22 cellular contexts compared by ENCODE assay signal in the genomic region with DNA sequence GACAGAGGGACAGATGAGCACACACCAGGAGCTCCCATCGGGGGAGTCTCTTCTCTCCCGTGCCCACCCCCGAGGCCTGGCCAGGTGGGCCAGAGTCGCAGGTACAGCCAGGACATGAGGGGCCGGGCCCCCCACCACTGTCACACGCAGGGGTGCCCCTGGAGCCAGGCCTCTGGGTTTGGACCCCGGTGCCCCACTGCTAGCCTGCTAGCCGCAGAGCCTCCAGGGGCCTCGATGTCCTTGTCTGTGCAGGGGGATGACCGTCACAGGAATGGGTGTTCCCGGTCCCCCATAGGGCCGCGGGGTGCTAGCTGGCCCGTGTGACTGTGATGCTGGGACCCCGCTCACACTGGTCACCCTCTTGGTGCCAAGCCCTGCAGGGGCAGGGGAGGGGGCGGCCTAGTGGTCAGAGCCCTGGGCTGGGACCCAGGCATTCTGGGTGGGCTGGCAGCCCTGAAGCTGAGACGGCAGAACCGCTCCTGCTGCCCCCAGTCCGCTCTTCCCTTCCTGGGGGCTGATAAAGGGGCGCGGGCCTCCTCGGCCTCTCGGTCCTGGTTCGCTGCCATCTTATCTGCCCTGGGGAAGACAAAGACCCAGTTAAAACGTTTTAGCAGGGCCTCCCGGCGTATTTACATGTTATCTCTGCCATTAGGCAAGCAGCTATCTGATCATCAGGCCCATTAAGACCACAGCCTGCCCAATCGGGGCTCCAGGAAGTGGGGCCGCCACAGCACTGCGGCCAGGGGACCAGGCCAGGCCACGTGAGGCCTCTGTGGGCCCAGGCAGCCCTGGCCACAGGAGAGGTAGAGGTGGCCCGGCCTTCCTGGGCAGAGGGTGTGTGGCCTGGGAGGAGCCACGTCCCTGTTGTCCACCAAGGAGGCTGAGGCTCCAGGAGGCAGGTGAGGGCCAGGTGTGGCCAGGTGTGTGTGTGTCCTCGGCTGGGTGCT.
"Had no signal": no experiment of that assay in that cellular context is flagged by ENCODE, and none has a peak within 500 bp of the region (broad histone marks: within the 10 kb centered on the region; RNA-seq: fewer than 3 reads in every experiment).

No MANE protein-coding gene starts in this region.

- H3K4me1 Mint-ChIP-seq: activated B cell treated with CpG ODN at 0.5 μM for 24 hours had no signal

- FAIRE-seq: keratinocyte had no signal

- H3K4me3 Mint-ChIP-seq: activated B cell treated with CpG ODN at 0.5 μM for 24 hours; activated CD4-positive, alpha-beta memory T cell treated with anti-CD3 and anti-CD28 coated beads for 36 hours; activated T-helper 1 cell treated with anti-CD3 and anti-CD28 coated beads, Interleukin-12 subunit alpha, Interleukin-12 subunit beta, Interleukin-2, Interleukin-4 antibody, amounts not matched to agents 30 ng/mL and 10 ng/mL and 1 ng/mL, durations not matched to agents 14 hours and 24 hours and 36 hours; endodermal cell; neural crest cell had no signal

- H3K27ac Mint-ChIP-seq: activated B cell treated with CpG ODN at 0.5 μM for 24 hours; activated CD4-positive, alpha-beta memory T cell treated with anti-CD3 and anti-CD28 coated beads for 36 hours; activated naive CD4-positive, alpha-beta T cell treated with anti-CD3 and anti-CD28 coated beads, Interleukin-2, amount 50 U/mL, for 72 hours; activated T-helper 1 cell treated with anti-CD3 and anti-CD28 coated beads, Interleukin-12 subunit alpha, Interleukin-12 subunit beta, Interleukin-2, Interleukin-4 antibody, amounts not matched to agents 30 ng/mL and 10 ng/mL and 1 ng/mL, durations not matched to agents 14 hours and 24 hours and 36 hours; endodermal cell had no signal

- H3K4me1 ChIP-seq: adrenal gland, right atrium auricular region had no signal

- DNase-seq: activated B cell treated with CpG ODN at 0.5 μM for 24 hours; activated CD4-positive, alpha-beta memory T cell treated with anti-CD3 and anti-CD28 coated beads for 36 hours; activated CD4-positive, alpha-beta T cell treated with anti-CD3 and anti-CD28 coated beads for 4 hours; activated gamma-delta T cell treated with Interleukin-2 at 50 U/mL for 16 hours; activated T-cell treated with anti-CD3 and anti-CD28 coated beads for 4 hours; endodermal cell; foreskin melanocyte; glutamatergic neuron; stimulated activated CD4-positive, alpha-beta T cell treated with anti-CD3 and anti-CD28 coated beads, Interleukin-15, amount 100 ng/mL, for 24 hours; stimulated activated CD4-positive, alpha-beta T cell treated with anti-CD3 and anti-CD28 coated beads, Interleukin-2, amount 100 ng/mL, for 48 hours; T-helper 2 cell had no signal

- H3K27me3 Mint-ChIP-seq: activated B cell treated with CpG ODN at 0.5 μM for 24 hours; activated CD4-positive, alpha-beta memory T cell treated with anti-CD3 and anti-CD28 coated beads for 36 hours had no signal

- H3K27me3 ChIP-seq: adrenal gland, right atrium auricular region had no signal

- ATAC-seq: activated naive CD4-positive, alpha-beta T cell treated with anti-CD3 and anti-CD28 coated beads, Interleukin-2, amount 50 U/mL, for 72 hours; left lobe of liver had no signal

- H3K36me3 ChIP-seq: adrenal gland, prostate gland, right atrium auricular region had no signal

- H3K9me3 ChIP-seq: adrenal gland, prostate gland, right atrium auricular region had no signal

- H3K27ac ChIP-seq: epithelial cell of prostate, prostate gland, right atrium auricular region, skin epidermis had no signal

- H3K4me3 ChIP-seq: adrenal gland, lung, prostate gland, right atrium auricular region, skin epidermis had no signal

- H3K9me3 Mint-ChIP-seq: activated B cell treated with CpG ODN at 0.5 μM for 24 hours; activated CD4-positive, alpha-beta memory T cell treated with anti-CD3 and anti-CD28 coated beads for 36 hours; activated T-helper 1 cell treated with anti-CD3 and anti-CD28 coated beads, Interleukin-12 subunit alpha, Interleukin-12 subunit beta, Interleukin-2, Interleukin-4 antibody, amounts not matched to agents 30 ng/mL and 10 ng/mL and 1 ng/mL, durations not matched to agents 14 hours and 24 hours and 36 hours; endodermal cell; neural crest cell had no signal
